ENCODE assay signal across 2 cellular contexts in the genomic region with DNA sequence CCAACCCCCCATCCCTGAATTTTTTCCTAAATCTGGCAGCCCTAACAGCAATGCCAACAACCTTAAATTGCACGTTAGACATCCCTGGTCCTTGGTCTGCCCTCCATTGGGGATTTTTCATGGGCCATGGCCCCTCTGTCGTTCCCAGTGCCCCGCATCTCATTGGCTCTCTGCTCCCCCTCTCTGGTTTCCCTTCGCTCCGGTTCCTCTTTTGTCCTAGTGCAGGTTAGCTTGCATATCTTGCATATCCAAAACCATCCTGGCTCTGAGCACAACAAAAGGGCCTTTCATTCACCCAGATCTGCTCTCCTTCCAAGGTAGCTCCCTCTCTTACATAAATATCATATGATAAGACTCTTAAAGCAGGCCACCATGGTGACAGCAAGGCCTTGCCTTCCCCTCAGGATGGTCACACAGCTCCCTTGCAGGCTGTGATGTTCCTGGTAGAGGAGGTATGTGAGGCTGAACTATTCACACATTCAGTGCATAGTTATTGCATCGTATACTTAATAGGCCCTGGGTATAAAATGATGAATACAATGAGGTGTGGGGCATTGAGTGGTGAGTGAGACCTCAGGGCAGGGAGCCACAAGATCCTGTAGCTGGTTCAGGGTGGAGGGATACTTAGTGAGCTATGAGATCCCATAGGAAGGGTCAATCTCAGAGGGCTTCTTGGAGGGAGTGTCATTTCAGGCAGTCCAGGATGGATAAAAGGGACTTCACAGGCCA.
TF ChIP-seq lines count a peak whose summit lies in the region.

No MANE protein-coding gene starts in this region.

TF ChIP-seq in IMR-90, 13 proteins besides CTCF, POLR2A, EP300 and RAD21:
- TF ChIP-seq CEBPB (IDR thresholded peaks at IDR 0.05; ENCODE audit: low read depth, low read length): peak; percentile 65
- TF ChIP-seq MXI1 (IDR thresholded peaks at IDR 0.05; ENCODE audit: borderline replicate concordance, low read depth, low read length): no peak

TF ChIP-seq in WTC11, 78 proteins besides CTCF, POLR2A, EP300 and RAD21:
- no peak for TF ChIP-seq SP1 (CRISPR knock-in tag; conservative IDR thresholded peaks at IDR 0.05)
- TF ChIP-seq MYBL2 (CRISPR knock-in tag; IDR thresholded peaks at IDR 0.05): no peak
- no peak for TF ChIP-seq MLX (CRISPR knock-in tag; IDR thresholded peaks at IDR 0.05)
- TF ChIP-seq CDX4 (CRISPR knock-in tag; IDR thresholded peaks at IDR 0.05; ENCODE audit: borderline replicate concordance): no peak
- no peak for TF ChIP-seq ZNF232 (CRISPR knock-in tag; IDR thresholded peaks at IDR 0.05)
- TF ChIP-seq JAZF1 (CRISPR knock-in tag; IDR thresholded peaks at IDR 0.05): no peak
- TF ChIP-seq, protein P1, sequence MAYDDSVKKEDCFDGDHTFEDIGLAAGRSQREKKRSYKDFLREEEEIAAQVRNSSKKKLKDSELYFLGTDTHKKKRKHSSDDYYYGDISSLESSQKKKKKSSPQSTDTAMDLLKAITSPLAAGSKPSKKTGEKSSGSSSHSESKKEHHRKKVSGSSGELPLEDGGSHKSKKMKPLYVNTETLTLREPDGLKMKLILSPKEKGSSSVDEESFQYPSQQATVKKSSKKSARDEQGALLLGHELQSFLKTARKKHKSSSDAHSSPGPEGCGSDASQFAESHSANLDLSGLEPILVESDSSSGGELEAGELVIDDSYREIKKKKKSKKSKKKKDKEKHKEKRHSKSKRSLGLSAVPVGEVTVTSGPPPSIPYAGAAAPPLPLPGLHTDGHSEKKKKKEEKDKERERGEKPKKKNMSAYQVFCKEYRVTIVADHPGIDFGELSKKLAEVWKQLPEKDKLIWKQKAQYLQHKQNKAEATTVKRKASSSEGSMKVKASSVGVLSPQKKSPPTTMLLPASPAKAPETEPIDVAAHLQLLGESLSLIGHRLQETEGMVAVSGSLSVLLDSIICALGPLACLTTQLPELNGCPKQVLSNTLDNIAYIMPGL (CRISPR knock-in tag; IDR thresholded peaks at IDR 0.05): no peak
- no peak for TF ChIP-seq ZNF317 (CRISPR knock-in tag; IDR thresholded peaks at IDR 0.05; ENCODE audit: borderline replicate concordance, low read depth)
- no peak for TF ChIP-seq CREB1 (CRISPR knock-in tag; IDR thresholded peaks at IDR 0.05)
- TF ChIP-seq, protein P2, sequence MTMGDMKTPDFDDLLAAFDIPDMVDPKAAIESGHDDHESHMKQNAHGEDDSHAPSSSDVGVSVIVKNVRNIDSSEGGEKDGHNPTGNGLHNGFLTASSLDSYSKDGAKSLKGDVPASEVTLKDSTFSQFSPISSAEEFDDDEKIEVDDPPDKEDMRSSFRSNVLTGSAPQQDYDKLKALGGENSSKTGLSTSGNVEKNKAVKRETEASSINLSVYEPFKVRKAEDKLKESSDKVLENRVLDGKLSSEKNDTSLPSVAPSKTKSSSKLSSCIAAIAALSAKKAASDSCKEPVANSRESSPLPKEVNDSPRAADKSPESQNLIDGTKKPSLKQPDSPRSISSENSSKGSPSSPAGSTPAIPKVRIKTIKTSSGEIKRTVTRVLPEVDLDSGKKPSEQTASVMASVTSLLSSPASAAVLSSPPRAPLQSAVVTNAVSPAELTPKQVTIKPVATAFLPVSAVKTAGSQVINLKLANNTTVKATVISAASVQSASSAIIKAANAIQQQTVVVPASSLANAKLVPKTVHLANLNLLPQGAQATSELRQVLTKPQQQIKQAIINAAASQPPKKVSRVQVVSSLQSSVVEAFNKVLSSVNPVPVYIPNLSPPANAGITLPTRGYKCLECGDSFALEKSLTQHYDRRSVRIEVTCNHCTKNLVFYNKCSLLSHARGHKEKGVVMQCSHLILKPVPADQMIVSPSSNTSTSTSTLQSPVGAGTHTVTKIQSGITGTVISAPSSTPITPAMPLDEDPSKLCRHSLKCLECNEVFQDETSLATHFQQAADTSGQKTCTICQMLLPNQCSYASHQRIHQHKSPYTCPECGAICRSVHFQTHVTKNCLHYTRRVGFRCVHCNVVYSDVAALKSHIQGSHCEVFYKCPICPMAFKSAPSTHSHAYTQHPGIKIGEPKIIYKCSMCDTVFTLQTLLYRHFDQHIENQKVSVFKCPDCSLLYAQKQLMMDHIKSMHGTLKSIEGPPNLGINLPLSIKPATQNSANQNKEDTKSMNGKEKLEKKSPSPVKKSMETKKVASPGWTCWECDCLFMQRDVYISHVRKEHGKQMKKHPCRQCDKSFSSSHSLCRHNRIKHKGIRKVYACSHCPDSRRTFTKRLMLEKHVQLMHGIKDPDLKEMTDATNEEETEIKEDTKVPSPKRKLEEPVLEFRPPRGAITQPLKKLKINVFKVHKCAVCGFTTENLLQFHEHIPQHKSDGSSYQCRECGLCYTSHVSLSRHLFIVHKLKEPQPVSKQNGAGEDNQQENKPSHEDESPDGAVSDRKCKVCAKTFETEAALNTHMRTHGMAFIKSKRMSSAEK (CRISPR knock-in tag; IDR thresholded peaks at IDR 0.05; ENCODE audit: borderline replicate concordance): no peak
- TF ChIP-seq ZNF671 (CRISPR knock-in tag; IDR thresholded peaks at IDR 0.05): no peak
- no peak for TF ChIP-seq FOXK1 (CRISPR knock-in tag; IDR thresholded peaks at IDR 0.05)
- TF ChIP-seq TEAD1 (CRISPR knock-in tag; IDR thresholded peaks at IDR 0.05): no peak
- TF ChIP-seq, protein P3, sequence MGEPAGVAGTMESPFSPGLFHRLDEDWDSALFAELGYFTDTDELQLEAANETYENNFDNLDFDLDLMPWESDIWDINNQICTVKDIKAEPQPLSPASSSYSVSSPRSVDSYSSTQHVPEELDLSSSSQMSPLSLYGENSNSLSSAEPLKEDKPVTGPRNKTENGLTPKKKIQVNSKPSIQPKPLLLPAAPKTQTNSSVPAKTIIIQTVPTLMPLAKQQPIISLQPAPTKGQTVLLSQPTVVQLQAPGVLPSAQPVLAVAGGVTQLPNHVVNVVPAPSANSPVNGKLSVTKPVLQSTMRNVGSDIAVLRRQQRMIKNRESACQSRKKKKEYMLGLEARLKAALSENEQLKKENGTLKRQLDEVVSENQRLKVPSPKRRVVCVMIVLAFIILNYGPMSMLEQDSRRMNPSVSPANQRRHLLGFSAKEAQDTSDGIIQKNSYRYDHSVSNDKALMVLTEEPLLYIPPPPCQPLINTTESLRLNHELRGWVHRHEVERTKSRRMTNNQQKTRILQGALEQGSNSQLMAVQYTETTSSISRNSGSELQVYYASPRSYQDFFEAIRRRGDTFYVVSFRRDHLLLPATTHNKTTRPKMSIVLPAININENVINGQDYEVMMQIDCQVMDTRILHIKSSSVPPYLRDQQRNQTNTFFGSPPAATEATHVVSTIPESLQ (CRISPR knock-in tag; IDR thresholded peaks at IDR 0.05): no peak
- TF ChIP-seq STAT6 (CRISPR knock-in tag; conservative IDR thresholded peaks at IDR 0.05; ENCODE audit: low read depth): no peak
- TF ChIP-seq, protein P4, sequence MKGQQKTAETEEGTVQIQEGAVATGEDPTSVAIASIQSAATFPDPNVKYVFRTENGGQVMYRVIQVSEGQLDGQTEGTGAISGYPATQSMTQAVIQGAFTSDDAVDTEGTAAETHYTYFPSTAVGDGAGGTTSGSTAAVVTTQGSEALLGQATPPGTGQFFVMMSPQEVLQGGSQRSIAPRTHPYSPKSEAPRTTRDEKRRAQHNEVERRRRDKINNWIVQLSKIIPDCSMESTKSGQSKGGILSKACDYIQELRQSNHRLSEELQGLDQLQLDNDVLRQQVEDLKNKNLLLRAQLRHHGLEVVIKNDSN (CRISPR knock-in tag; IDR thresholded peaks at IDR 0.05): no peak
- TF ChIP-seq OVOL2 (CRISPR knock-in tag; IDR thresholded peaks at IDR 0.05; ENCODE audit: borderline replicate concordance): no peak
- TF ChIP-seq ZNF512 (CRISPR knock-in tag; IDR thresholded peaks at IDR 0.05; ENCODE audit: borderline replicate concordance): no peak
- no peak for TF ChIP-seq ETV6 (CRISPR knock-in tag; IDR thresholded peaks at IDR 0.05)
- no peak for TF ChIP-seq EMX1 (CRISPR knock-in tag; IDR thresholded peaks at IDR 0.05)
TF ChIP-seq in WTC11: peak in this region for 0.
